In the genomic region with DNA sequence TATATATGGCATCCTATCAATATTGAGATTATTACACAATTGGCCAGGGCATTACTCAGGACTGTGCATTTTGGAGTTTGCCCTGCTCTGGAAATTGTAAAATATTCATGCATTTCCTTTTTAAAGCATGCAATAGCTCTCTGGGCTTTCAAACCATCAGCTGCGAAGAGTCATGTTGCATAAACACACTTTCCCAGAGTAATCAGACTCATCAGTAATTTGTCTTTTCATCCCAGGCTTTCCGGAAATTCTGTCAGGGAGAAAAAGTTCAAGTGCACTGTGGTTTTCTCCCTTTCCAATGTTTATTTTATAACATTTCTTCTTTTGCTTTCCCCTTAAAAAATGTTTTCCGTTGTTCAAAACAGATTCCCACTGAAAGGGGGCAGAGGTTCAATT, we compare ENCODE assay signal across 12 cellular contexts. TPM values are rescaled to one million over a fixed set of nuclear protein-coding genes. Genes with fewer than 3 reads are reported as not detected.
DNase-seq lines count a peak whose midpoint lies in the region; ATAC-seq and TF ChIP-seq lines count a peak whose summit lies in the region.
"Had no signal": no experiment of that assay in that cellular context is flagged by ENCODE, and none has a peak within 500 bp of the region (broad histone marks: within the 10 kb centered on the region; RNA-seq: fewer than 3 reads in every experiment).

No MANE protein-coding gene starts in this region.

- H3K4me1 ChIP-seq in right cardiac atrium (ENCODE audit: control insufficient read depth, insufficient read depth, low read length) (no peaks in the 10 kb centered on the region), stomach (peaks cover 11 to 29% (median 22%) of the 10 kb centered on the region in 4 donors)

- no peak for TF ChIP-seq CTCF in stomach (IDR thresholded peaks at IDR 0.05)

- H3K27ac ChIP-seq in right cardiac atrium (ENCODE audit: low read length) (peak overlapping the region; percentile 87), stomach (peak overlapping the region in 3 of 5 donors; percentile 58 to 76 (median 71))

- H3K4me3 ChIP-seq in right cardiac atrium (ENCODE audit: low read length) (peak overlapping the region; percentile 65), stomach (no peak overlapping the region)

- TF ChIP-seq EP300 in stomach (IDR thresholded peaks at IDR 0.05): no peak

- DNase-seq in NCI-H1105 treated with DMSO at 0.1 percent for 48 hours (lab: John Stamatoyannopoulos, UW) (peak; percentile 29), NCI-H1105 (lab: John Stamatoyannopoulos, UW) (no peak), SHP77 treated with DMSO at 0.1 percent for 48 hours (lab: John Stamatoyannopoulos, UW) (peak; percentile 70), right cardiac atrium (no peak), stomach (no peak), islet precursor cell (no peak), middle frontal gyrus (ENCODE audit: extremely low spot score, low spot score) (no peak)
- DNase-seq: 8988T; activated T-cell treated with anti-CD3 and anti-CD28 coated beads, Interleukin-2, amount 50 U/mL, for 72 hours; cerebellar nuclear complex; stimulated activated naive CD4-positive, alpha-beta T cell had no signal

- H3K36me3 ChIP-seq in stomach: no peaks in the 10 kb centered on the region

- intact Hi-C loops in right cardiac atrium (cut with DNase I): loop anchor here in 1 of 4 donors (10.0 kb wide), 1 partner anchor 53 kb away; no protein-coding TSS in a partner anchor
- intact Hi-C loops in stomach (cut with DNase I; ENCODE audit: low total_unique reads): no loop called here

- WGBS in right cardiac atrium: 43% methylated on average over 3 of the region's 3 CpGs
- WGBS in stomach, 5 donors: 46 to 68% (median 63%) methylated on average over 3 of the region's 3 CpGs

- H3K9me3 ChIP-seq in right cardiac atrium (ENCODE audit: control insufficient read depth, low read length) (no peaks in the 10 kb centered on the region), stomach (no peaks in the 10 kb centered on the region)

- no peak for TF ChIP-seq POLR2A in stomach (IDR thresholded peaks at IDR 0.05)

- no peaks in the 10 kb centered on the region for H3K27me3 ChIP-seq in right cardiac atrium (ENCODE audit: control insufficient read depth, insufficient read depth)
- no peaks in the 10 kb centered on the region for H3K27me3 ChIP-seq in stomach

- ATAC-seq in right cardiac atrium: no peak
- ATAC-seq in HG03378 (IDR thresholded peaks at IDR 0.05; ENCODE audit: unreplicated experiment): no peak
- ATAC-seq: activated T-cell treated with anti-CD3 and anti-CD28 coated beads, Interleukin-2, amount 50 U/mL, for 72 hours had no signal

RNA-seq across cellular contexts. Expression of a gene that starts 38.9 kb away (rescaled TPM):
- 100 to 1,000 TPM; 423 to 631 (median 511) TPM for total RNA-seq in right cardiac atrium
- 410 TPM for polyA plus RNA-seq in right cardiac atrium
- total RNA-seq in stomach: 100 to 1,000 TPM in 1 of 5 donors, 10 to 100 TPM in 4; 42.3 to 118 (median 57.1) TPM
- polyA plus RNA-seq in stomach: 100 to 1,000 TPM in 1 of 3 donors, 10 to 100 TPM in 2; 45.7 to 240 (median 84.2) TPM

Comparison
In these comparisons a context has a peak if more than half of its experiments do, and no peak if none do; other contexts are left out.
1. DNase-seq: peak in NCI-H1105 treated with DMSO at 0.1 percent for 48 hours (single experiment) and SHP77 treated with DMSO at 0.1 percent for 48 hours (single experiment); none in NCI-H1105 (single experiment), right cardiac atrium (0 of 3), stomach (single experiment), islet precursor cell (single experiment) and middle frontal gyrus (single experiment).